Comparison of ENCODE assay signal across 12 cellular contexts in the genomic region with DNA sequence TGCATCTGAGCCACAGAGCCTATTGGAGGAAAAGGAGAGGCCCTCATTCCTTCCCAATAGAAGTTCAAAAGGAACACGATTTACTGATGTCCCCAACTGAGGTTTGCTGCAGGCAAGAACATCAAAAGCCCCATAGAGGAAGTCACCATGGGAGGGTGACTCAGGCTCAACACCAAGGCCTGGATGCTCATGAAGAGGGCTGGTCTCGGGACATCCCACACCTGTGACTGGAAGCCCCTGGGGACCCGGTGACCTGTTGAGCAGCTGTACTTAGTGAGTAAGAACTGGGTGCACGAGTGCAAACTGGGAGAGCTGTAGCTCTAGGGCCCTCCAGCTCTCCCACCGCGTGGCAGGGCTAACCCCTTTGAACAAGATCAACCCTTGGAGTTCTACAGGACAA. TPM values are rescaled to one million over a fixed set of nuclear protein-coding genes. Genes with fewer than 3 reads are reported as not detected.
DNase-seq lines count a peak whose midpoint lies in the region; ATAC-seq lines count a peak whose summit lies in the region.
"Had no signal": no experiment of that assay in that cellular context is flagged by ENCODE, and none has a peak within 500 bp of the region (broad histone marks: within the 10 kb centered on the region; RNA-seq: fewer than 3 reads in every experiment).

No MANE protein-coding gene starts in this region.

- no peaks in the 10 kb centered on the region for H3K79me1 ChIP-seq in neuronal stem cell (ENCODE audit: low read depth, low read length)

- H2BK120ac ChIP-seq in neuronal stem cell (ENCODE audit: low read depth, low read length) = no peak overlapping the region

- peak; percentile 62 to 63 for ATAC-seq in activated T-cell treated with anti-CD3 and anti-CD28 coated beads, Interleukin-2, amount 50 U/mL, for 4 hours
- peak; percentile 89 for ATAC-seq in GM19043 (IDR thresholded peaks at IDR 0.05; ENCODE audit: low read depth, unreplicated experiment)
- ATAC-seq in HG03342 (IDR thresholded peaks at IDR 0.05; ENCODE audit: unreplicated experiment) = peak; percentile 72
- ATAC-seq in esophagus mucosa = peak; percentile 39

- no peaks in the 10 kb centered on the region for H3K9me3 Mint-ChIP-seq in activated T-cell treated with anti-CD3 and anti-CD28 coated beads, Interleukin-2, amount 50 U/mL, for 4 hours
- H3K9me3 Mint-ChIP-seq: memory B cell had no signal

- H2BK5ac ChIP-seq in neuronal stem cell (ENCODE audit: low read length) = no peak overlapping the region

- no peaks in the 10 kb centered on the region for H3K27me3 ChIP-seq in neuronal stem cell (ENCODE audit: control insufficient read depth in 3 of 3, insufficient read depth in 3 of 3, low read depth in 1 of 3, low read length in 3 of 3)

- H2BK12ac ChIP-seq in neuronal stem cell (ENCODE audit: low read length) = no peak overlapping the region

- H3K4me3 ChIP-seq in neuronal stem cell (ENCODE audit: low read length in 2 of 2) = no peak overlapping the region

- H3K9ac ChIP-seq in neuronal stem cell (ENCODE audit: low read depth, low read length, poor library complexity) = no peak overlapping the region
- H3K9ac ChIP-seq: parathyroid adenoma had no signal

- no peak overlapping the region for H3K4me2 ChIP-seq in neuronal stem cell (ENCODE audit: insufficient read depth, low read length, poor library complexity, severe bottlenecking)

- H3K4me3 Mint-ChIP-seq in activated T-cell treated with anti-CD3 and anti-CD28 coated beads, Interleukin-2, amount 50 U/mL, for 4 hours = no peak overlapping the region
- H3K4me3 Mint-ChIP-seq: memory B cell had no signal

- no peak overlapping the region for H2AFZ ChIP-seq in neuronal stem cell (ENCODE audit: low read length)
- H2AFZ ChIP-seq: parathyroid adenoma had no signal

- H2BK15ac ChIP-seq in neuronal stem cell (ENCODE audit: low read length) = no peak overlapping the region

- H3K27me3 Mint-ChIP-seq in activated T-cell treated with anti-CD3 and anti-CD28 coated beads, Interleukin-2, amount 50 U/mL, for 4 hours (ENCODE audit: low read depth) = no peaks in the 10 kb centered on the region

- no peak overlapping the region for H3K14ac ChIP-seq in neuronal stem cell (ENCODE audit: low read length)

- no peak overlapping the region for H3K27ac ChIP-seq in neuronal stem cell (replicated peaks; ENCODE audit: low read length)
- H3K27ac ChIP-seq: parathyroid adenoma had no signal

- no peaks in the 10 kb centered on the region for H3K36me3 ChIP-seq in neuronal stem cell (replicated peaks in 1 of 2; ENCODE audit: control insufficient read depth in 2 of 2, insufficient read depth in 2 of 2, low read length in 2 of 2)

- H4K8ac ChIP-seq in neuronal stem cell (ENCODE audit: low read depth, low read length) = no peak overlapping the region

- H3K4me1 Mint-ChIP-seq in activated T-cell treated with anti-CD3 and anti-CD28 coated beads, Interleukin-2, amount 50 U/mL, for 4 hours (ENCODE audit: low read depth) = peaks cover 41% of the 10 kb centered on the region

- no peak overlapping the region for H3K23ac ChIP-seq in neuronal stem cell (ENCODE audit: low read depth, low read length, poor library complexity)

- H3K18ac ChIP-seq in neuronal stem cell (ENCODE audit: low read length) = no peak overlapping the region

- no peak overlapping the region for H2AK5ac ChIP-seq in neuronal stem cell (ENCODE audit: low read depth, low read length)

- H4K91ac ChIP-seq in neuronal stem cell (ENCODE audit: low read depth, low read length, poor library complexity) = no peak overlapping the region

- no CpG with 5 or more reads among the region's 6 CpGs for WGBS in neuronal stem cell (ENCODE audit: extremely low coverage in 2 of 2, insufficient read length in 2 of 2, insufficient replicate concordance in 1 of 2), 2 donors

- H3K36me3 Mint-ChIP-seq in activated T-cell treated with anti-CD3 and anti-CD28 coated beads, Interleukin-2, amount 50 U/mL, for 4 hours (ENCODE audit: insufficient read depth) = no peaks in the 10 kb centered on the region
- H3K36me3 Mint-ChIP-seq: memory B cell had no signal

- no peak for DNase-seq in activated T-cell treated with anti-CD3 and anti-CD28 coated beads, Interleukin-2, amount 50 U/mL, for 4 hours
- no peak for DNase-seq in activated T-cell treated with anti-CD3 and anti-CD28 coated beads, Interleukin-2, amount 50 U/mL, for 1 hour
- DNase-seq in mucosa of gallbladder (ENCODE audit: low spot score) = no peak
- no peak for DNase-seq in HUDEP-2 (lab: John Stamatoyannopoulos, UW; ENCODE audit: unreplicated experiment in 76 of 76)
- no peak for DNase-seq in neuronal stem cell (ENCODE audit: low spot score)
- DNase-seq: aorta, NCI-H1105 treated with DMSO at 0.1 percent for 48 hours had no signal

- H3K4me1 ChIP-seq in neuronal stem cell (ENCODE audit: control insufficient read depth in 2 of 2, insufficient read depth in 1 of 2, low read depth in 1 of 2, low read length in 2 of 2) = peaks cover 3 to 6% of the 10 kb centered on the region in 2 donors
- H3K4me1 ChIP-seq: parathyroid adenoma had no signal

- H3K4ac ChIP-seq in neuronal stem cell (ENCODE audit: low read length) = no peak overlapping the region

- H3K9me3 ChIP-seq in neuronal stem cell (replicated peaks in 1 of 2; ENCODE audit: control insufficient read depth in 2 of 2, insufficient read depth in 1 of 2, low read depth in 1 of 2, low read length in 2 of 2) = no peaks in the 10 kb centered on the region

RNA-seq across cellular contexts. Expression of a gene that starts 38.0 kb away (rescaled TPM):
- total RNA-seq in activated T-cell treated with anti-CD3 and anti-CD28 coated beads, Interleukin-2, amount 50 U/mL, for 4 hours = 1 to 10 TPM; 3.6 to 9.9 (median 4.6) TPM
- total RNA-seq in esophagus mucosa (7.9 TPM), mucosa of gallbladder (29.8 TPM)
- 9.5 TPM for polyA plus RNA-seq in neuronal stem cell (2013, experiment 1 of 2)
- polyA plus RNA-seq in neuronal stem cell (2013, experiment 2 of 2) = 9.5 TPM

Comparison
In these comparisons a context has a peak if more than half of its experiments do, and no peak if none do; other contexts are left out.
1. ATAC-seq: peak in every context shown above with its lines; median percentile 89 in GM19043; 72 in HG03342; 62 in activated T-cell treated with anti-CD3 and anti-CD28 coated beads, Interleukin-2, amount 50 U/mL, for 4 hours; 39 in esophagus mucosa.